In the genomic region with DNA sequence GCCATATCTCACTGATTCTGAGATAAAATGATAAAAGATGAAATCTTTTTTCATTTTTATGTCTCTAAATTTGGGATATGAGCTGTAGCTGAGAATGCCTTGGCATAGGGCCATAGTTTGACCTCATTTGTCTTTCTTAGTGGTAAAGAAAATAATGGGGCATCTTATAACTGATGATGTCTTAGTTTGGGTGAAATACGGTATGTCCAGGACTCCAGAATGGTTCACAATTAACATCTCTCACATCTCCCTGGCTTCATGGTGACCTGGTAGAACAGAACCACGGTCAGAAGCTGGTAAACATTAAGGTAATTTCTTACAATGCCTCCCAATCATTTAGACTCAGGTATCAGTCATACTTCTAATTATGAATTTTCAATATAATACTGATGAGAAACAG, we compare ENCODE assay signal across 5 cellular contexts.
"Had no signal": no experiment of that assay in that cellular context is flagged by ENCODE, and none has a peak within 500 bp of the region (broad histone marks: within the 10 kb centered on the region; RNA-seq: fewer than 3 reads in every experiment).

No MANE protein-coding gene starts in this region.

- H3K27ac ChIP-seq: HL-60 had no signal

- ATAC-seq: HepG2, K562 had no signal

- DNase-seq: IMR-90, KBM-7 had no signal

- H3K4me3 ChIP-seq: K562 had no signal
